15 cellular contexts compared by ENCODE assay signal in genomic region chr20:18738888-18739287, GRCh38.
DNase-seq lines count a peak whose midpoint lies in the region; ATAC-seq and TF ChIP-seq lines count a peak whose summit lies in the region.
"Had no signal": no experiment of that assay in that cellular context is flagged by ENCODE, and none has a peak within 500 bp of the region (broad histone marks: within the 10 kb centered on the region; RNA-seq: fewer than 3 reads in every experiment).

No MANE protein-coding gene starts in this region.

- peaks cover 0 to 3% (median 0%) of the 10 kb centered on the region in 4 donors for H3K4me1 ChIP-seq in Peyer's patch
- peaks cover 0 to 13% (median 0%) of the 10 kb centered on the region in 4 donors for H3K4me1 ChIP-seq in stomach
- H3K4me1 ChIP-seq in endodermal cell (ENCODE audit: control insufficient read depth, insufficient read depth, low read length) = no peaks in the 10 kb centered on the region
- no peaks in the 10 kb centered on the region for H3K4me1 ChIP-seq in body of pancreas
- H3K4me1 ChIP-seq: BLaER1 treated with 17β-estradiol and CSF1 and Interleukin-3, amounts not matched to agents 10 nM and 100 nM; upper lobe of right lung had no signal

- no peak for TF ChIP-seq POLR2A in Peyer's patch (IDR thresholded peaks at IDR 0.05)
- no peak for TF ChIP-seq POLR2A in stomach (IDR thresholded peaks at IDR 0.05)
- no peak for TF ChIP-seq POLR2A in body of pancreas (IDR thresholded peaks at IDR 0.05)

- no peak for DNase-seq in AG04450 (ENCODE audit: low read depth, low spot score)
- DNase-seq in Peyer's patch = no peak
- no peak for DNase-seq in stomach
- no peak for DNase-seq in endodermal cell
- no peak for DNase-seq in RWPE1 (ENCODE audit: low spot score)
- no peak for DNase-seq in T-helper 17 cell
- DNase-seq in body of pancreas = no peak
- DNase-seq: NCI-H1417; NCI-H524 treated with DMSO at 0.1 percent for 48 hours; stimulated activated naive CD4-positive, alpha-beta T cell; upper lobe of right lung had no signal

- no peaks in the 10 kb centered on the region for H3K36me3 Mint-ChIP-seq in endodermal cell (ENCODE audit: low read depth)
- H3K36me3 Mint-ChIP-seq in T-helper 17 cell (ENCODE audit: low read depth) = no peaks in the 10 kb centered on the region

- no peaks in the 10 kb centered on the region; the same call in 1 of the 2 replicates for H3K9me3 ChIP-seq in AG04450 (ENCODE audit: control insufficient read depth, insufficient read depth, low read length)
- no peaks in the 10 kb centered on the region for H3K9me3 ChIP-seq in Peyer's patch
- H3K9me3 ChIP-seq in stomach = no peaks in the 10 kb centered on the region
- H3K9me3 ChIP-seq in endodermal cell (ENCODE audit: control insufficient read depth, low read length) = no peaks in the 10 kb centered on the region
- H3K9me3 ChIP-seq in T-helper 17 cell (ENCODE audit: control insufficient read depth, low read length, poor library complexity, severe bottlenecking) = no peaks in the 10 kb centered on the region
- no peaks in the 10 kb centered on the region for H3K9me3 ChIP-seq in body of pancreas
- H3K9me3 ChIP-seq: BLaER1 treated with 17β-estradiol and CSF1 and Interleukin-3, amounts not matched to agents 10 nM and 100 nM; right atrium auricular region; upper lobe of right lung had no signal

- CTCF ChIA-PET in AG04450 (lab: Charles Lee) = interaction anchor here (0.6 kb wide), 1 partner anchor 99 kb away, joined by 4 read pairs; no protein-coding TSS in a partner anchor
- CTCF ChIA-PET in RWPE1 (lab: Yijun Ruan, JAX) = interaction anchor here (0.6 kb wide), 2 partner anchors 30 to 233 kb away, joined by 3 to 4 read pairs; no protein-coding TSS in a partner anchor

- H3K9me3 Mint-ChIP-seq in endodermal cell = no peaks in the 10 kb centered on the region
- H3K9me3 Mint-ChIP-seq: activated naive CD4-positive, alpha-beta T cell treated with anti-CD3 and anti-CD28 coated beads, Interleukin-2, amount 50 U/mL, for 24 hours had no signal

- H3K36me3 ChIP-seq in Peyer's patch (no peaks in the 10 kb centered on the region), stomach (peaks cover 0 to under 1% (median 0%) of the 10 kb centered on the region in 4 donors), endodermal cell (ENCODE audit: control insufficient read depth, insufficient read depth, low read length) (no peaks in the 10 kb centered on the region), body of pancreas (replicated peaks in 1 of 2; ENCODE audit: insufficient read depth in 1 of 2, low read depth in 2 of 2) (no peaks in the 10 kb centered on the region)
- H3K36me3 ChIP-seq: BLaER1 treated with 17β-estradiol and CSF1 and Interleukin-3, amounts not matched to agents 10 nM and 100 nM; right atrium auricular region; upper lobe of right lung had no signal

- no peak for TF ChIP-seq EP300 in stomach (IDR thresholded peaks at IDR 0.05)

- ATAC-seq in T-helper 17 cell (no peak), body of pancreas (no peak)

- TF ChIP-seq CTCF in AG04450 (IDR thresholded peaks at IDR 0.05; ENCODE audit: low read depth, low read length) (no peak), Peyer's patch (IDR thresholded peaks at IDR 0.05) (no peak), stomach (IDR thresholded peaks at IDR 0.05) (no peak), endodermal cell (conservative IDR thresholded peaks at IDR 0.05) (no peak), RWPE1 (conservative IDR thresholded peaks at IDR 0.05; ENCODE audit: low read depth) (no peak), body of pancreas (IDR thresholded peaks at IDR 0.05) (no peak)

- H3K4me1 Mint-ChIP-seq in endodermal cell = peaks cover 11% of the 10 kb centered on the region
- peaks cover 22% of the 10 kb centered on the region for H3K4me1 Mint-ChIP-seq in T-helper 17 cell

- H3K27ac Mint-ChIP-seq in endodermal cell (no peak overlapping the region), T-helper 17 cell (no peak overlapping the region)
- H3K27ac Mint-ChIP-seq: activated naive CD4-positive, alpha-beta T cell treated with anti-CD3 and anti-CD28 coated beads, Interleukin-2, amount 50 U/mL, for 24 hours had no signal

- WGBS in stomach, 5 donors = 96 to 99% (median 96%) methylated on average over 2 of the region's 2 CpGs
- WGBS in endodermal cell (ENCODE audit: insufficient coverage in 1 of 2, insufficient read length in 1 of 2), 2 experiments = 95 to 99% methylated on average over 2 of the region's 2 CpGs
- 92 to 93% methylated on average over 2 of the region's 2 CpGs for WGBS in body of pancreas, 2 donors

- H3K27me3 ChIP-seq in AG04450 (ENCODE audit: control insufficient read depth, insufficient read depth, low read length) = no peaks in the 10 kb centered on the region
- no peaks in the 10 kb centered on the region for H3K27me3 ChIP-seq in Peyer's patch
- no peaks in the 10 kb centered on the region for H3K27me3 ChIP-seq in layer of hippocampus (ENCODE audit: control insufficient read depth, insufficient read depth, low read length)
- no peaks in the 10 kb centered on the region for H3K27me3 ChIP-seq in stomach
- no peaks in the 10 kb centered on the region for H3K27me3 ChIP-seq in endodermal cell (ENCODE audit: control insufficient read depth, insufficient read depth, low read length, poor library complexity, severe bottlenecking)
- H3K27me3 ChIP-seq in body of pancreas = no peaks in the 10 kb centered on the region
- H3K27me3 ChIP-seq: BLaER1 treated with 17β-estradiol and CSF1 and Interleukin-3, amounts not matched to agents 10 nM and 100 nM; right atrium auricular region; upper lobe of right lung had no signal

- POLR2A ChIA-PET in AG04450 (lab: Yijun Ruan, JAX) = interaction anchor here (0.7 to 1.3 kb wide), 2 partner anchors 33 to 90 kb away, joined by 3 to 6 read pairs; no protein-coding TSS in a partner anchor
- POLR2A ChIA-PET in RWPE1 (lab: Yijun Ruan, JAX; ENCODE audit: low non-redundant PET) = no interaction called here

- no peak overlapping the region for H3K9ac ChIP-seq in endodermal cell (ENCODE audit: extremely low read depth, low read length, poor library complexity, severe bottlenecking)
- H3K9ac ChIP-seq: BLaER1 treated with 17β-estradiol and CSF1 and Interleukin-3, amounts not matched to agents 10 nM and 100 nM had no signal

- H3K4me3 Mint-ChIP-seq in endodermal cell (no peak overlapping the region), T-helper 17 cell (no peak overlapping the region)
- H3K4me3 Mint-ChIP-seq: activated naive CD4-positive, alpha-beta T cell treated with anti-CD3 and anti-CD28 coated beads, Interleukin-2, amount 50 U/mL, for 24 hours had no signal

- intact Hi-C loops in stomach (cut with DNase I; ENCODE audit: low total_unique reads) (no loop called here), body of pancreas (cut with DNase I) (no loop called here)

- H3K27ac ChIP-seq in AG04450 (ENCODE audit: low read depth, low read length) (peak overlapping the region; percentile 80), Peyer's patch (peak overlapping the region; percentile 40 to 78 (median 56)), layer of hippocampus (ENCODE audit: low read depth, low read length) (peak overlapping the region; percentile 35), stomach (peak overlapping the region; percentile 32 to 72 (median 62)), endodermal cell (ENCODE audit: low read depth, low read length) (no peak overlapping the region), RWPE1 (no peak overlapping the region), body of pancreas (no peak overlapping the region)
- H3K27ac ChIP-seq: BLaER1 treated with 17β-estradiol and CSF1 and Interleukin-3, amounts not matched to agents 10 nM and 100 nM; upper lobe of right lung had no signal

- H3K27me3 Mint-ChIP-seq in endodermal cell (ENCODE audit: insufficient read depth) (no peaks in the 10 kb centered on the region), T-helper 17 cell (no peaks in the 10 kb centered on the region)
- H3K27me3 Mint-ChIP-seq: activated naive CD4-positive, alpha-beta T cell treated with anti-CD3 and anti-CD28 coated beads, Interleukin-2, amount 50 U/mL, for 24 hours had no signal

- H3K4me3 ChIP-seq in AG04450 (ENCODE audit: low read depth, low read length) (no peak overlapping the region), Peyer's patch (no peak overlapping the region), stomach (no peak overlapping the region), endodermal cell (ENCODE audit: low read length) (no peak overlapping the region), body of pancreas (no peak overlapping the region)
- H3K4me3 ChIP-seq: BLaER1 treated with 17β-estradiol and CSF1 and Interleukin-3, amounts not matched to agents 10 nM and 100 nM; right atrium auricular region; upper lobe of right lung had no signal

Comparison
In these comparisons a context has a peak if more than half of its experiments do, and no peak if none do; other contexts are left out.
1. H3K27ac ChIP-seq: peak in AG04450 (single experiment), Peyer's patch (4 of 4), layer of hippocampus (single experiment) and stomach (5 of 5); none in endodermal cell (single experiment), RWPE1 (single experiment) and body of pancreas (0 of 4).